Comparison of ENCODE assay signal across 32 cellular contexts in genomic region chr6:13566500-13566899, GRCh38.
"Had no signal": no experiment of that assay in that cellular context is flagged by ENCODE, and none has a peak within 500 bp of the region (broad histone marks: within the 10 kb centered on the region; RNA-seq: fewer than 3 reads in every experiment).

No MANE protein-coding gene starts in this region.

- DNase-seq: activated B cell treated with CpG ODN at 0.5 μM for 24 hours; activated CD4-positive, alpha-beta T cell treated with anti-CD3 and anti-CD28 coated beads for 48 hours; activated CD4-positive, alpha-beta T cell treated with anti-CD3 and anti-CD28 coated beads, Interleukin-2, amount 50 U/mL, for 1 hour; activated CD4-positive, alpha-beta T cell treated with anti-CD3 and anti-CD28 coated beads, Interleukin-2, amount 50 U/mL, for 48 hours; activated CD8-positive, alpha-beta memory T cell treated with anti-CD3 and anti-CD28 coated beads for 24 hours; activated CD8-positive, alpha-beta T cell treated with anti-CD3 and anti-CD28 coated beads for 36 hours; activated effector memory CD4-positive, alpha-beta T cell treated with Interleukin-2 at 50 U/mL for 16 hours; activated gamma-delta T cell treated with Interleukin-2 at 50 U/mL for 16 hours; activated naive CD4-positive, alpha-beta T cell treated with anti-CD3 and anti-CD28 coated beads, Interleukin-2, amount 50 U/mL, for 16 hours; activated naive CD4-positive, alpha-beta T cell treated with Interleukin-2 at 50 U/mL for 16 hours; activated T-cell treated with anti-CD3 and anti-CD28 coated beads, Interleukin-2, amount 50 U/mL, for 4 hours; amygdala; aorta; body of pancreas; cortex of kidney; dermis blood vessel endothelial cell; effector CD4-positive, alpha-beta T cell; effector memory CD8-positive, alpha-beta T cell; erythroblast; foreskin keratinocyte; gastrocnemius medialis; glutamatergic neuron; heart left ventricle; T-helper 17 cell; T1000; WERI-Rb-1 had no signal

- H3K9me3 Mint-ChIP-seq: activated B cell treated with CpG ODN at 0.5 μM for 24 hours; activated CD8-positive, alpha-beta T cell treated with anti-CD3 and anti-CD28 coated beads for 36 hours; activated T-cell treated with anti-CD3 and anti-CD28 coated beads, Interleukin-2, amount 50 U/mL, for 4 hours; activated T-helper 17 cell treated with anti-CD3 and anti-CD28 coated beads, Interleukin-2, amount 50 U/mL, for 72 hours; effector memory CD8-positive, alpha-beta T cell; T-helper 2 cell treated with Interferon-gamma antibody and Interleukin-4, amounts not matched to agents 5 μg/mL and 100 μg/mL, for 36 hours had no signal

- H3K9me3 ChIP-seq: body of pancreas, esophagus muscularis mucosa, gastrocnemius medialis, heart left ventricle had no signal

- ATAC-seq: activated CD4-positive, CD25-positive, alpha-beta regulatory T cell treated with anti-CD3 and anti-CD28 coated beads, Interleukin-2, amount 50 U/mL, for 24 hours; activated CD8-positive, alpha-beta T cell treated with anti-CD3 and anti-CD28 coated beads for 36 hours; activated T-cell treated with anti-CD3 and anti-CD28 coated beads, Interleukin-2, amount 50 U/mL, for 4 hours; activated T-helper 17 cell treated with anti-CD3 and anti-CD28 coated beads, Interleukin-2, amount 50 U/mL, for 72 hours; body of pancreas; effector memory CD8-positive, alpha-beta T cell; foreskin keratinocyte; gastrocnemius medialis; heart left ventricle; T-helper 17 cell had no signal

- H3K27ac Mint-ChIP-seq: activated B cell treated with CpG ODN at 0.5 μM for 24 hours; activated CD8-positive, alpha-beta T cell treated with anti-CD3 and anti-CD28 coated beads for 36 hours; activated naive CD8-positive, alpha-beta T cell; activated T-helper 17 cell treated with anti-CD3 and anti-CD28 coated beads, Interleukin-2, amount 50 U/mL, for 72 hours; effector memory CD8-positive, alpha-beta T cell; T-helper 17 cell; T-helper 2 cell treated with Interferon-gamma antibody and Interleukin-4, amounts not matched to agents 5 μg/mL and 100 μg/mL, for 36 hours had no signal

- H3K36me3 ChIP-seq: esophagus muscularis mucosa, gastrocnemius medialis, heart left ventricle, WERI-Rb-1 had no signal

- H3K4me1 ChIP-seq: body of pancreas, esophagus muscularis mucosa, foreskin keratinocyte, gastrocnemius medialis had no signal

- FAIRE-seq: colon had no signal

- H3K4me3 ChIP-seq: body of pancreas, esophagus muscularis mucosa, gastrocnemius medialis, heart left ventricle had no signal

- H3K4me3 Mint-ChIP-seq: activated B cell treated with CpG ODN at 0.5 μM for 24 hours; activated CD8-positive, alpha-beta T cell treated with anti-CD3 and anti-CD28 coated beads for 36 hours; activated naive CD8-positive, alpha-beta T cell; activated T-cell treated with anti-CD3 and anti-CD28 coated beads, Interleukin-2, amount 50 U/mL, for 4 hours; activated T-helper 17 cell treated with anti-CD3 and anti-CD28 coated beads, Interleukin-2, amount 50 U/mL, for 72 hours; effector memory CD8-positive, alpha-beta T cell; T-helper 17 cell; T-helper 2 cell treated with Interferon-gamma antibody and Interleukin-4, amounts not matched to agents 5 μg/mL and 100 μg/mL, for 36 hours had no signal

- H3K27me3 ChIP-seq: body of pancreas, gastrocnemius medialis, heart left ventricle had no signal

- H3K27ac ChIP-seq: body of pancreas, esophagus muscularis mucosa, foreskin keratinocyte, gastrocnemius medialis, heart left ventricle, WERI-Rb-1 had no signal

- H3K4me1 Mint-ChIP-seq: activated B cell treated with CpG ODN at 0.5 μM for 24 hours; activated T-helper 17 cell treated with anti-CD3 and anti-CD28 coated beads, Interleukin-2, amount 50 U/mL, for 72 hours; T-helper 17 cell had no signal
